Comparison of ENCODE assay signal across 3 cellular contexts in genomic region chr19:19256072-19256969, GRCh38.
TF ChIP-seq lines count a peak whose summit lies in the region.

No MANE protein-coding gene starts in this region.

TF ChIP-seq in SK-N-SH, 30 proteins besides CTCF, POLR2A, EP300 and RAD21 (continued from another document):
- TF ChIP-seq, protein P1, sequence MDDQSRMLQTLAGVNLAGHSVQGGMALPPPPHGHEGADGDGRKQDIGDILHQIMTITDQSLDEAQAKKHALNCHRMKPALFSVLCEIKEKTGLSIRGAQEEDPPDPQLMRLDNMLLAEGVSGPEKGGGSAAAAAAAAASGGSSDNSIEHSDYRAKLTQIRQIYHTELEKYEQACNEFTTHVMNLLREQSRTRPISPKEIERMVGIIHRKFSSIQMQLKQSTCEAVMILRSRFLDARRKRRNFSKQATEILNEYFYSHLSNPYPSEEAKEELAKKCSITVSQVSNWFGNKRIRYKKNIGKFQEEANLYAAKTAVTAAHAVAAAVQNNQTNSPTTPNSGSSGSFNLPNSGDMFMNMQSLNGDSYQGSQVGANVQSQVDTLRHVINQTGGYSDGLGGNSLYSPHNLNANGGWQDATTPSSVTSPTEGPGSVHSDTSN (IDR thresholded peaks at IDR 0.05): no peak
- TF ChIP-seq IRF3 (IDR thresholded peaks at IDR 0.05; ENCODE audit: low read depth, low read length) (no peak), MEF2A (IDR thresholded peaks at IDR 0.05; ENCODE audit: borderline replicate concordance, low read depth) (no peak), TEAD4 (IDR thresholded peaks at IDR 0.05; ENCODE audit: borderline replicate concordance, insufficient read depth) (no peak), CHD2 (IDR thresholded peaks at IDR 0.05; ENCODE audit: low read length, partially characterized antibody) (no peak), FOXJ3 (CRISPR knock-in tag; IDR thresholded peaks at IDR 0.05) (no peak), FOXM1 (IDR thresholded peaks at IDR 0.05; ENCODE audit: low read depth) (no peak)
- TF ChIP-seq, protein P2, sequence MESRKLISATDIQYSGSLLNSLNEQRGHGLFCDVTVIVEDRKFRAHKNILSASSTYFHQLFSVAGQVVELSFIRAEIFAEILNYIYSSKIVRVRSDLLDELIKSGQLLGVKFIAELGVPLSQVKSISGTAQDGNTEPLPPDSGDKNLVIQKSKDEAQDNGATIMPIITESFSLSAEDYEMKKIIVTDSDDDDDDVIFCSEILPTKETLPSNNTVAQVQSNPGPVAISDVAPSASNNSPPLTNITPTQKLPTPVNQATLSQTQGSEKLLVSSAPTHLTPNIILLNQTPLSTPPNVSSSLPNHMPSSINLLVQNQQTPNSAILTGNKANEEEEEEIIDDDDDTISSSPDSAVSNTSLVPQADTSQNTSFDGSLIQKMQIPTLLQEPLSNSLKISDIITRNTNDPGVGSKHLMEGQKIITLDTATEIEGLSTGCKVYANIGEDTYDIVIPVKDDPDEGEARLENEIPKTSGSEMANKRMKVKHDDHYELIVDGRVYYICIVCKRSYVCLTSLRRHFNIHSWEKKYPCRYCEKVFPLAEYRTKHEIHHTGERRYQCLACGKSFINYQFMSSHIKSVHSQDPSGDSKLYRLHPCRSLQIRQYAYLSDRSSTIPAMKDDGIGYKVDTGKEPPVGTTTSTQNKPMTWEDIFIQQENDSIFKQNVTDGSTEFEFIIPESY (IDR thresholded peaks at IDR 0.05; ENCODE audit: borderline replicate concordance, low read depth): no peak
- TF ChIP-seq, protein P3, sequence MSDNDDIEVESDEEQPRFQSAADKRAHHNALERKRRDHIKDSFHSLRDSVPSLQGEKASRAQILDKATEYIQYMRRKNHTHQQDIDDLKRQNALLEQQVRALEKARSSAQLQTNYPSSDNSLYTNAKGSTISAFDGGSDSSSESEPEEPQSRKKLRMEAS (IDR thresholded peaks at IDR 0.05; ENCODE audit: low read depth): no peak
TF ChIP-seq in SK-N-SH: peak in this region for 0.

TF ChIP-seq in SK-N-SH treated with all-trans-retinoic acid at 6 μM for 48 hours, 23 proteins besides CTCF, POLR2A, EP300 and RAD21 (continued from another document):
- TF ChIP-seq, protein P4, sequence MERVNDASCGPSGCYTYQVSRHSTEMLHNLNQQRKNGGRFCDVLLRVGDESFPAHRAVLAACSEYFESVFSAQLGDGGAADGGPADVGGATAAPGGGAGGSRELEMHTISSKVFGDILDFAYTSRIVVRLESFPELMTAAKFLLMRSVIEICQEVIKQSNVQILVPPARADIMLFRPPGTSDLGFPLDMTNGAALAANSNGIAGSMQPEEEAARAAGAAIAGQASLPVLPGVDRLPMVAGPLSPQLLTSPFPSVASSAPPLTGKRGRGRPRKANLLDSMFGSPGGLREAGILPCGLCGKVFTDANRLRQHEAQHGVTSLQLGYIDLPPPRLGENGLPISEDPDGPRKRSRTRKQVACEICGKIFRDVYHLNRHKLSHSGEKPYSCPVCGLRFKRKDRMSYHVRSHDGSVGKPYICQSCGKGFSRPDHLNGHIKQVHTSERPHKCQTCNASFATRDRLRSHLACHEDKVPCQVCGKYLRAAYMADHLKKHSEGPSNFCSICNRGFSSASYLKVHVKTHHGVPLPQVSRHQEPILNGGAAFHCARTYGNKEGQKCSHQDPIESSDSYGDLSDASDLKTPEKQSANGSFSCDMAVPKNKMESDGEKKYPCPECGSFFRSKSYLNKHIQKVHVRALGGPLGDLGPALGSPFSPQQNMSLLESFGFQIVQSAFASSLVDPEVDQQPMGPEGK (CRISPR knock-in tag; IDR thresholded peaks at IDR 0.05; ENCODE audit: borderline replicate concordance): no peak

TF ChIP-seq in WTC11, 78 proteins besides CTCF, POLR2A, EP300 and RAD21:
- TF ChIP-seq, protein P5, sequence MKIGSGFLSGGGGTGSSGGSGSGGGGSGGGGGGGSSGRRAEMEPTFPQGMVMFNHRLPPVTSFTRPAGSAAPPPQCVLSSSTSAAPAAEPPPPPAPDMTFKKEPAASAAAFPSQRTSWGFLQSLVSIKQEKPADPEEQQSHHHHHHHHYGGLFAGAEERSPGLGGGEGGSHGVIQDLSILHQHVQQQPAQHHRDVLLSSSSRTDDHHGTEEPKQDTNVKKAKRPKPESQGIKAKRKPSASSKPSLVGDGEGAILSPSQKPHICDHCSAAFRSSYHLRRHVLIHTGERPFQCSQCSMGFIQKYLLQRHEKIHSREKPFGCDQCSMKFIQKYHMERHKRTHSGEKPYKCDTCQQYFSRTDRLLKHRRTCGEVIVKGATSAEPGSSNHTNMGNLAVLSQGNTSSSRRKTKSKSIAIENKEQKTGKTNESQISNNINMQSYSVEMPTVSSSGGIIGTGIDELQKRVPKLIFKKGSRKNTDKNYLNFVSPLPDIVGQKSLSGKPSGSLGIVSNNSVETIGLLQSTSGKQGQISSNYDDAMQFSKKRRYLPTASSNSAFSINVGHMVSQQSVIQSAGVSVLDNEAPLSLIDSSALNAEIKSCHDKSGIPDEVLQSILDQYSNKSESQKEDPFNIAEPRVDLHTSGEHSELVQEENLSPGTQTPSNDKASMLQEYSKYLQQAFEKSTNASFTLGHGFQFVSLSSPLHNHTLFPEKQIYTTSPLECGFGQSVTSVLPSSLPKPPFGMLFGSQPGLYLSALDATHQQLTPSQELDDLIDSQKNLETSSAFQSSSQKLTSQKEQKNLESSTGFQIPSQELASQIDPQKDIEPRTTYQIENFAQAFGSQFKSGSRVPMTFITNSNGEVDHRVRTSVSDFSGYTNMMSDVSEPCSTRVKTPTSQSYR (CRISPR knock-in tag; IDR thresholded peaks at IDR 0.05): no peak
- TF ChIP-seq, protein P6, sequence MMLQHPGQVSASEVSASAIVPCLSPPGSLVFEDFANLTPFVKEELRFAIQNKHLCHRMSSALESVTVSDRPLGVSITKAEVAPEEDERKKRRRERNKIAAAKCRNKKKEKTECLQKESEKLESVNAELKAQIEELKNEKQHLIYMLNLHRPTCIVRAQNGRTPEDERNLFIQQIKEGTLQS (CRISPR knock-in tag; conservative IDR thresholded peaks at IDR 0.05): no peak
- no peak for TF ChIP-seq ATF2 (CRISPR knock-in tag; IDR thresholded peaks at IDR 0.05; ENCODE audit: borderline replicate concordance, low read depth)
